ENCODE assay signal across 19 cellular contexts in the genomic region with DNA sequence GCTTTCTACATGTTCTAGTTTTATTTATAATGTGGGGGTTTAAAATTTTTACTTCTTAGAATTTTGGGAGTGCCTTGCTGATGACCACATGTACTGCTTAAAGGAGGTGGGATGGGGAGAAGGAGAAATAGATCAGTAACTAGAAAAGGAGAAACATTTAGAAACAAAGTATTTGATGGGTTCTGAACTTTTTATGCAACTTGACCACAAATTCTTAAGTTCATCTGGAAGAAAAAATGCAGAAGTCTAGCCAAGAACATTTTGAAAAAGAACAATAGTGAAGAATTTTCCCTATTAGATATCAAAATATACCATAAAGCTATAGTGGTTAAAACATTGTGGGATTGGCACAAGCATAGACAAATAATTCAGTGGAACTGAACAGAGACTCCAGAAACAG.
DNase-seq lines count a peak whose midpoint lies in the region; ATAC-seq and TF ChIP-seq lines count a peak whose summit lies in the region.
"Had no signal": no experiment of that assay in that cellular context is flagged by ENCODE, and none has a peak within 500 bp of the region (broad histone marks: within the 10 kb centered on the region; RNA-seq: fewer than 3 reads in every experiment).

No MANE protein-coding gene starts in this region.

- no peaks in the 10 kb centered on the region for H3K36me3 Mint-ChIP-seq in chondrocyte (ENCODE audit: low read depth)

- H3K27ac Mint-ChIP-seq in chondrocyte (ENCODE audit: unreplicated experiment): peak overlapping the region; percentile 59

- H3K9me3 Mint-ChIP-seq in chondrocyte (ENCODE audit: low read depth): no peaks in the 10 kb centered on the region

- H3K4me3 ChIP-seq in AG10803 (ENCODE audit: low read length): no peak overlapping the region
- no peak overlapping the region for H3K4me3 ChIP-seq in MM.1S (ENCODE audit: low read length)
- H3K4me3 ChIP-seq: BLaER1 treated with 17β-estradiol and CSF1 and Interleukin-3, amounts not matched to agents 10 nM and 100 nM had no signal

- H3K4me2 ChIP-seq in MM.1S (ENCODE audit: low read depth, low read length): no peak overlapping the region
- H3K4me2 ChIP-seq: SK-N-SH had no signal

- no peaks in the 10 kb centered on the region for H3K4me1 ChIP-seq in MM.1S (ENCODE audit: low read length)

- DNase-seq in AG10803 (ENCODE audit: low read depth): peak; percentile 95
- peak; percentile 18 for DNase-seq in MV-4-11 (lab: John Stamatoyannopoulos, UW)
- no peak for DNase-seq in chondrocyte (ENCODE audit: low spot score)
- DNase-seq in fibroblast of the conjunctiva (ENCODE audit: low read depth): peak; percentile 41
- no peak for DNase-seq in H4 (ENCODE audit: low spot score)
- no peak for DNase-seq in MM.1S
- DNase-seq in GM10266 (ENCODE audit: extremely low spot score): no peak
- DNase-seq: DND-41, GDM1, NCI-H1092, NCI-H2107, NCI-H226, NCI-H524 treated with DMSO at 0.1 percent for 48 hours, SHP77, SK-N-SH had no signal

- H3K9me3 ChIP-seq in MM.1S (replicated peaks; ENCODE audit: insufficient read depth, low read length): no peaks in the 10 kb centered on the region
- H3K9me3 ChIP-seq: SK-N-SH had no signal

- no peak overlapping the region for H2AFZ ChIP-seq in MM.1S (ENCODE audit: low read length)

- H4K20me1 ChIP-seq in MM.1S (ENCODE audit: insufficient read depth, low read length): no peaks in the 10 kb centered on the region
- H4K20me1 ChIP-seq: BLaER1 treated with 17β-estradiol and CSF1 and Interleukin-3, amounts not matched to agents 10 nM and 100 nM had no signal

- H3K27me3 ChIP-seq in MM.1S (replicated peaks; ENCODE audit: insufficient read depth, low read length): no peaks in the 10 kb centered on the region
- H3K27me3 ChIP-seq: BLaER1 treated with 17β-estradiol and CSF1 and Interleukin-3, amounts not matched to agents 10 nM and 100 nM had no signal

- H3K27ac ChIP-seq in MM.1S (ENCODE audit: low read length): no peak overlapping the region
- H3K27ac ChIP-seq: 22Rv1; BLaER1 treated with 17β-estradiol and CSF1 and Interleukin-3, amounts not matched to agents 10 nM and 100 nM; HL-60 had no signal

- H3K9me2 ChIP-seq in MM.1S (replicated peaks; ENCODE audit: insufficient read depth, low read length): no peaks in the 10 kb centered on the region
- H3K9me2 ChIP-seq: SK-N-SH had no signal

- no peaks in the 10 kb centered on the region for H3K79me2 ChIP-seq in MM.1S (ENCODE audit: low read length)

- H3F3A ChIP-seq in MM.1S (ENCODE audit: insufficient read depth, low read length): no peaks in the 10 kb centered on the region

- H3K36me3 ChIP-seq in MM.1S (replicated peaks; ENCODE audit: insufficient read depth, low read length): no peaks in the 10 kb centered on the region
- H3K36me3 ChIP-seq: BLaER1 treated with 17β-estradiol and CSF1 and Interleukin-3, amounts not matched to agents 10 nM and 100 nM had no signal

- no peak for TF ChIP-seq CTCF in AG10803 (conservative IDR thresholded peaks at IDR 0.05; ENCODE audit: low read length)
- no peak for TF ChIP-seq CTCF in chondrocyte (IDR thresholded peaks at IDR 0.05)
- no peak for TF ChIP-seq CTCF in MM.1S (IDR thresholded peaks at IDR 0.05; ENCODE audit: low read length)
- no peak for TF ChIP-seq CTCF in GM10266 (IDR thresholded peaks at IDR 0.05; ENCODE audit: control insufficient read depth, insufficient read depth, low read depth, missing control alignments)

- ATAC-seq in HG02884 (IDR thresholded peaks at IDR 0.05; ENCODE audit: unreplicated experiment): no peak

- H3K4me1 Mint-ChIP-seq in chondrocyte (ENCODE audit: low read depth): peaks cover 34% of the 10 kb centered on the region

- no peaks in the 10 kb centered on the region for H3K27me3 Mint-ChIP-seq in chondrocyte (ENCODE audit: low read depth)

- H3K4me3 Mint-ChIP-seq in chondrocyte (ENCODE audit: unreplicated experiment): no peak overlapping the region

- no peak overlapping the region for H3K9ac ChIP-seq in MM.1S (ENCODE audit: low read length)
- H3K9ac ChIP-seq: BLaER1 treated with 17β-estradiol and CSF1 and Interleukin-3, amounts not matched to agents 10 nM and 100 nM; SK-N-SH had no signal

Comparison
In these comparisons a context has a peak if more than half of its experiments do, and no peak if none do; other contexts are left out.
1. DNase-seq: peak in AG10803 (single experiment), MV-4-11 (single experiment) and fibroblast of the conjunctiva (single experiment); none in chondrocyte (single experiment), H4 (single experiment), MM.1S (single experiment) and GM10266 (single experiment).